ENCODE assay signal across 17 cellular contexts in the genomic region with DNA sequence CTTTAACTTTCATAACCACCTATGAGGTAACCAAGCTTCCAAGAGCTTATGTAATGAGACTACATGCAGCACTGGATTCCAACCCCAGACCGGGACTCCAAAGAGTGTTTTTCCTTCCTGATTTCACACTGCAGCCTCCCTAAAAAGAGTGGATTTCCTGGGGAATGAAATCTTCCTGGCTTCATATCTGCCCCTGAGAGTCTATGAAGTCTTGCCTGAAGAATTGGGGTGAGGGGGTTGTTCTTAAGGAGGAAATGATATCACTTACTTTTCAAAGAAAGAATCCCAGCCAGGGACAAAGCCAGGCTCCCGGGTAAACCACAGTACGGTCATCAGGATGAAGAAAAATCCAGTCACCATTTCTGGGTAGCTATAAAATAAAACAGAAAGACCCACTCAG. TPM values are rescaled to one million over a fixed set of nuclear protein-coding genes. Genes with fewer than 3 reads are reported as not detected.
"Had no signal": no experiment of that assay in that cellular context is flagged by ENCODE, and none has a peak within 500 bp of the region (broad histone marks: within the 10 kb centered on the region; RNA-seq: fewer than 3 reads in every experiment).

No MANE protein-coding gene starts in this region.

- ATAC-seq: activated CD4-positive, CD25-positive, alpha-beta regulatory T cell treated with anti-CD3 and anti-CD28 coated beads, Interleukin-2, amount 50 U/mL, for 24 hours; esophagus mucosa; psoas muscle; stimulated activated naive CD8-positive, alpha-beta T cell treated with anti-CD3 and anti-CD28 coated beads, Interleukin-15, amount 100 ng/mL, for 72 hours had no signal

- H3K4me1 ChIP-seq: right lobe of liver had no signal

- H3K27ac ChIP-seq: psoas muscle, right lobe of liver, spleen had no signal

- H3K27me3 ChIP-seq: right lobe of liver, spleen had no signal

- H3K9me3 ChIP-seq: psoas muscle, right lobe of liver, spleen had no signal

- H3K36me3 ChIP-seq: right lobe of liver had no signal

- DNase-seq: activated CD4-positive, alpha-beta T cell treated with anti-CD3 and anti-CD28 coated beads, Interleukin-2, amount 50 U/mL, for 1 hour; activated naive CD4-positive, alpha-beta T cell treated with Interleukin-2 at 50 U/mL for 16 hours; aorta; hippocampal formation; psoas muscle; right lobe of liver; spleen; stimulated activated naive CD8-positive, alpha-beta T cell treated with anti-CD3 and anti-CD28 coated beads, Interleukin-15, amount 100 ng/mL, for 72 hours had no signal

- H3K4me3 ChIP-seq: psoas muscle, right lobe of liver, spleen had no signal

RNA-seq across cellular contexts. Expression of gene SLC13A4, which starts 35.9 kb away (rescaled TPM):
- total RNA-seq: activated CD8-positive, alpha-beta memory T cell treated with anti-CD3 and anti-CD28 coated beads for 36 hours; activated T-helper 1 cell treated with anti-CD3 and anti-CD28 coated beads, Interleukin-12 subunit alpha, Interleukin-12 subunit beta, Interleukin-2, Interleukin-4 antibody, amounts not matched to agents 30 ng/mL and 10 ng/mL and 1 ng/mL, durations not matched to agents 14 hours and 24 hours and 36 hours; glomerular endothelial cell; mesothelial cell of epicardium; psoas muscle had no signal

RNA-seq across cellular contexts. Expression of gene FAM180A, which starts 56.6 kb away (rescaled TPM):
- total RNA-seq: activated CD8-positive, alpha-beta memory T cell treated with anti-CD3 and anti-CD28 coated beads for 36 hours; activated T-helper 1 cell treated with anti-CD3 and anti-CD28 coated beads, Interleukin-12 subunit alpha, Interleukin-12 subunit beta, Interleukin-2, Interleukin-4 antibody, amounts not matched to agents 30 ng/mL and 10 ng/mL and 1 ng/mL, durations not matched to agents 14 hours and 24 hours and 36 hours; glomerular endothelial cell; kidney epithelial cell; mesothelial cell of epicardium; neural crest cell; temporal lobe had no signal
